12 cellular contexts compared by ENCODE assay signal in the genomic region with DNA sequence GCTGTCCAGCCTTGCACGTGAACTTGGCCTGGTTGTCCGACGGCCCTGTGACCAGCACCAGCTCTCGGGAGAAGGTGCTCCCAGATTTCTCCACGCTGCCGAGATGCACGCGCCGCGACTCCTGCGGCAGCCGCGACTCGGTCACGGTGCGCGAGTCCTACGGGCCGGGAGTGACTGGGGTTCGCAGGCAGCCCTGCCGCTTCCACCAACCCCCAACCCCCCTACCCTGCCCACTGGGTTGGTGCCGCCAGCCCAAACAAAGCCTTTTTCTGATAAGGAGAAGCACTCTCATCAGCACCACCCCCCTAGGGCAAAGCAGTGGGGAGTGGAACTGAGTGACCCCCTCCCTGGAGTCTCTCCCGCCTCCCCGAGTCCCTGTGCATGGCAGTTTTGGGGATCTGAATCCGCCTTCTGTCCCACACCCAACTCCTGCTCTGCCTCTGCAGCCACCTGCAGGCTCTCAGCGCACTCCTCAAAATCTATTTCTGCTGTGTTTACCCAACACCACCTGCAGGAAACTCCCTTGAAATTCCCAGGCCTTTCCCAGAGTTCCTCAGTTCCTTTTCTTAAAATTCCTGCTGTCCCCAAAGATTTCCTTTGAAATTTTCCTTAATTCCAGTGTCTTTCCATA. TPM values are rescaled to one million over a fixed set of nuclear protein-coding genes. Genes with fewer than 3 reads are reported as not detected.
A peak's percentile ranks its signal among the peaks of the same experiment; 100 is the strongest.
DNase-seq lines count a peak whose midpoint lies in the region; ATAC-seq and TF ChIP-seq lines count a peak whose summit lies in the region.
"Had no signal": no experiment of that assay in that cellular context is flagged by ENCODE, and none has a peak within 500 bp of the region (broad histone marks: within the 10 kb centered on the region; RNA-seq: fewer than 3 reads in every experiment).

No MANE protein-coding gene starts in this region.

- DNase-seq in GM23248 (peak; percentile 42), NCI-H2196 (lab: John Stamatoyannopoulos, UW; ENCODE audit: unreplicated experiment) (peak; percentile 10), putamen (ENCODE audit: low spot score) (no peak), foreskin melanocyte (no peak), HuH-7.5 (ENCODE audit: low spot score) (no peak)
- no peak for DNase-seq in central memory CD8-positive, alpha-beta T cell (ENCODE audit: low spot score in 2 of 2)
- DNase-seq: activated CD4-positive, alpha-beta T cell treated with anti-CD3 and anti-CD28 coated beads, Interleukin-2, amount 50 U/mL, for 4 hours; effector memory CD4-positive, alpha-beta T cell had no signal

- H2AFZ ChIP-seq in GM23248, result no peak overlapping the region

- H3K27me3 ChIP-seq in GM23248 (replicated peaks; ENCODE audit: insufficient read depth), result peaks cover 69% of the 10 kb centered on the region

- no peak for TF ChIP-seq CTCF in nephron (IDR thresholded peaks at IDR 0.05; ENCODE audit: unreplicated experiment in 3 of 3)

- no peaks in the 10 kb centered on the region for H3K36me3 ChIP-seq in GM23248 (ENCODE audit: low read depth)

- no peaks in the 10 kb centered on the region for H3K79me2 ChIP-seq in GM23248 (ENCODE audit: insufficient read depth)

- no peaks in the 10 kb centered on the region for H3K4me1 ChIP-seq in GM23248 (ENCODE audit: insufficient read depth)

- no peak overlapping the region for H3K9ac ChIP-seq in GM23248

- no peaks in the 10 kb centered on the region for H3K9me2 ChIP-seq in GM23248 (ENCODE audit: insufficient read depth)

- H3K4me3 ChIP-seq in GM23248, result no peak overlapping the region

- in situ Hi-C loops in GM23248 (cut with MboI), result no loop called here

- 2 to 3% methylated on average over 10 to 26 of the region's 26 CpGs for WGBS in GM23248 (ENCODE audit: low coverage in 1 of 2, low lambda C conversion rate in 2 of 2, missing lambda C conversion rate in 2 of 2), 2 experiments

- H4K20me1 ChIP-seq in GM23248 (ENCODE audit: insufficient read depth), result no peaks in the 10 kb centered on the region

- H3K9me3 ChIP-seq in GM23248 (ENCODE audit: low read depth), result no peaks in the 10 kb centered on the region

- H3K36me3 Mint-ChIP-seq in central memory CD8-positive, alpha-beta T cell (ENCODE audit: insufficient read depth), result peaks cover 2% of the 10 kb centered on the region
- H3K36me3 Mint-ChIP-seq in nephron (ENCODE audit: low read depth), result peaks cover 19% of the 10 kb centered on the region

- H3K4me2 ChIP-seq in GM23248 (ENCODE audit: unreplicated experiment), result no peak overlapping the region

- H3K27ac ChIP-seq in GM23248, result no peak overlapping the region

- no peaks in the 10 kb centered on the region for H3F3A ChIP-seq in GM23248 (ENCODE audit: insufficient read depth)

- no peak overlapping the region for H3K27ac Mint-ChIP-seq in central memory CD8-positive, alpha-beta T cell (ENCODE audit: low read depth)
- peak overlapping the region in 1 of 3 experiments; percentile 19 for H3K27ac Mint-ChIP-seq in nephron

- peaks cover 4% of the 10 kb centered on the region for H3K9me3 Mint-ChIP-seq in central memory CD8-positive, alpha-beta T cell
- H3K9me3 Mint-ChIP-seq in nephron, result peaks cover 8% of the 10 kb centered on the region

- H3K4me3 Mint-ChIP-seq in central memory CD8-positive, alpha-beta T cell, result peak overlapping the region; percentile 37
- peak overlapping the region; percentile 44 to 70 (median 65) for H3K4me3 Mint-ChIP-seq in nephron

- H3K27me3 Mint-ChIP-seq in central memory CD8-positive, alpha-beta T cell, result peaks cover 87% of the 10 kb centered on the region
- H3K27me3 Mint-ChIP-seq in nephron (ENCODE audit: low read depth), result peaks cover 81% of the 10 kb centered on the region

- ATAC-seq in central memory CD8-positive, alpha-beta T cell (replicated peaks; ENCODE audit: extremely low read depth, poor library complexity, severe bottlenecking), result no peak
- no peak for ATAC-seq in HG03457 (IDR thresholded peaks at IDR 0.05; ENCODE audit: unreplicated experiment)

- H3K4me1 Mint-ChIP-seq in central memory CD8-positive, alpha-beta T cell, result peaks cover 18% of the 10 kb centered on the region
- peaks cover 20% of the 10 kb centered on the region for H3K4me1 Mint-ChIP-seq in nephron

RNA-seq across cellular contexts. Expression of gene NPHS1, which starts 6.2 kb away (rescaled TPM):
- total RNA-seq in GM23248 (2014; rRNA removed; shearing (Covaris generic)), result not detected in 2 replicates
- polyA plus RNA-seq in GM23248 (2016; fragmentation: Nextera tagmentation; extraction: Ambion mirVana), result not detected in 2 replicates
- total RNA-seq: myocyte, NCI-H460 had no signal

RNA-seq across cellular contexts. Expression of gene KIRREL2, which starts 10.6 kb away (rescaled TPM):
- total RNA-seq in GM23248 (2014; rRNA removed; shearing (Covaris generic)), result not detected in 2 replicates
- polyA plus RNA-seq in GM23248 (2016; fragmentation: Nextera tagmentation; extraction: Ambion mirVana), result not detected in 2 replicates
- total RNA-seq: myocyte had no signal

RNA-seq across cellular contexts. Expression of gene APLP1, which starts 22.2 kb away (rescaled TPM):
- total RNA-seq in GM23248 (2014; rRNA removed; shearing (Covaris generic)), result 10.6 and 20.4 TPM in 2 replicates
- 16.7 and 16.8 TPM in 2 replicates for polyA plus RNA-seq in GM23248 (2016; fragmentation: Nextera tagmentation; extraction: Ambion mirVana)

RNA-seq across cellular contexts. Expression of gene PRODH2, which starts 33.5 kb away (rescaled TPM):
- not detected in 2 replicates for total RNA-seq in GM23248 (2014; rRNA removed; shearing (Covaris generic))
- polyA plus RNA-seq in GM23248 (2016; fragmentation: Nextera tagmentation; extraction: Ambion mirVana), result not detected in 2 replicates
- total RNA-seq: myocyte, NCI-H460 had no signal

RNA-seq across cellular contexts. Expression of gene NFKBID, which starts 54.2 kb away (rescaled TPM):
- 5.0 and 7.6 TPM in 2 replicates for total RNA-seq in GM23248 (2014; rRNA removed; shearing (Covaris generic))
- 3.9 and 7.1 TPM in 2 replicates for polyA plus RNA-seq in GM23248 (2016; fragmentation: Nextera tagmentation; extraction: Ambion mirVana)

Comparison
In these comparisons a context has a peak if more than half of its experiments do, and no peak if none do; other contexts are left out.
1. DNase-seq: peak in GM23248 (single experiment) and NCI-H2196 (single experiment); none in central memory CD8-positive, alpha-beta T cell (0 of 2), putamen (single experiment), foreskin melanocyte (single experiment) and HuH-7.5 (single experiment).